20 cellular contexts compared by ENCODE assay signal in the genomic region with DNA sequence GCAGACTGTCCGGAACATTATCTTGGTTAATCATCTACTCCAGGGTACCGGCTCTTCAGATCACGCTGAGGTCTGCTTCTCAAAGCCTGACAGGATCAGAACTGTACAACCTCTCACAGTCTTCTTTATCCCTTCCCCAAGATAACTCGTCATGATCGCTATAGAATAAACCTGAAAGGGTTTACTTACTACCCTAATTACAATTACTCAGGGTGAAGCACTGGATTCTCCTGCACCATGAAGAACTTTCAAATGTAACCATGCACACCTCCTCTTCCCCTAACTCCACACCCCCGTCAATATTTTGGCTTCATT. TPM values are rescaled to one million over a fixed set of nuclear protein-coding genes. Genes with fewer than 3 reads are reported as not detected.
DNase-seq lines count a peak whose midpoint lies in the region; ATAC-seq, FAIRE-seq and TF ChIP-seq lines count a peak whose summit lies in the region.
"Had no signal": no experiment of that assay in that cellular context is flagged by ENCODE, and none has a peak within 500 bp of the region (broad histone marks: within the 10 kb centered on the region; RNA-seq: fewer than 3 reads in every experiment).

No MANE protein-coding gene starts in this region.

- H3K4me2 ChIP-seq in keratinocyte (ENCODE audit: control insufficient read depth, extremely low read depth, insufficient read depth, low read depth, low read length) (peak overlapping the region; percentile 61), trophoblast cell (ENCODE audit: low read length) (no peak overlapping the region)

- H3K4me1 ChIP-seq in BE2C (no peaks in the 10 kb centered on the region; the same call in 1 of the 2 replicates), keratinocyte (ENCODE audit: control insufficient read depth, extremely low read depth, insufficient read depth, low read length) (peaks cover 17% of the 10 kb centered on the region), trophoblast cell (ENCODE audit: control insufficient read depth in 1 of 2, insufficient read depth in 2 of 2, low read length in 2 of 2) (peaks cover 0 to 3% of the 10 kb centered on the region in 2 experiments)

- no peak overlapping the region for H2BK5ac ChIP-seq in trophoblast cell (ENCODE audit: low read depth, low read length, poor library complexity)

- H4K20me1 ChIP-seq in keratinocyte (ENCODE audit: control insufficient read depth, extremely low read depth, insufficient read depth, low read length) = no peaks in the 10 kb centered on the region

- dilution Hi-C loops in keratinocyte (cut with MboI; ENCODE audit: extremely low pct_ligation_motif_present, low sequenced_read_pairs) = no loop called here

- H2AFZ ChIP-seq in keratinocyte (ENCODE audit: control insufficient read depth, low read length) (no peak overlapping the region), trophoblast cell (ENCODE audit: insufficient read depth, low read length, poor library complexity) (no peak overlapping the region)

- H3K4me3 Mint-ChIP-seq in neural crest cell = no peak overlapping the region
- H3K4me3 Mint-ChIP-seq: HFFc6 had no signal

- peak overlapping the region; percentile 5 for H3K27ac Mint-ChIP-seq in neural crest cell (ENCODE audit: unreplicated experiment)
- H3K27ac Mint-ChIP-seq: HFFc6 had no signal

- H2BK120ac ChIP-seq in trophoblast cell (ENCODE audit: insufficient read depth, low read length, poor library complexity) = no peak overlapping the region

- no peaks in the 10 kb centered on the region for H3K79me2 ChIP-seq in keratinocyte (ENCODE audit: control insufficient read depth, insufficient read depth, low read length)
- no peaks in the 10 kb centered on the region for H3K79me2 ChIP-seq in trophoblast cell (ENCODE audit: control insufficient read depth, insufficient read depth, low read length, poor library complexity)

- H4K12ac ChIP-seq in trophoblast cell (ENCODE audit: low read depth, low read length) = no peak overlapping the region

- no peak overlapping the region for H3K23ac ChIP-seq in trophoblast cell (ENCODE audit: low read length)

- H3K9me1 ChIP-seq in keratinocyte (ENCODE audit: control insufficient read depth, extremely low read depth, insufficient read depth, low read length) = no peaks in the 10 kb centered on the region

- peaks cover 44% of the 10 kb centered on the region for H3K4me1 Mint-ChIP-seq in neural crest cell

- no peak overlapping the region; the same call in 1 of the 2 replicates for H3K4me3 ChIP-seq in BE2C (ENCODE audit: low read depth, low read length)
- H3K4me3 ChIP-seq in keratinocyte (ENCODE audit: control insufficient read depth in 2 of 3, extremely low read depth in 1 of 3, insufficient read depth in 2 of 3, low read depth in 1 of 3, low read length in 3 of 3) = no peak overlapping the region
- no peak overlapping the region for H3K4me3 ChIP-seq in trophoblast cell (ENCODE audit: low read depth, low read length)
- H3K4me3 ChIP-seq: coronary artery, thoracic aorta had no signal

- no peaks in the 10 kb centered on the region for H3K79me1 ChIP-seq in trophoblast cell (ENCODE audit: low read length)

- no peaks in the 10 kb centered on the region for H3K27me3 Mint-ChIP-seq in neural crest cell (ENCODE audit: low read depth)

- no peak overlapping the region for H3K18ac ChIP-seq in trophoblast cell (ENCODE audit: low read length)

- no peaks in the 10 kb centered on the region for H3K36me3 ChIP-seq in BE2C
- no peaks in the 10 kb centered on the region for H3K36me3 ChIP-seq in keratinocyte (ENCODE audit: control insufficient read depth in 2 of 2, extremely low read depth in 1 of 2, insufficient read depth in 2 of 2, low read length in 2 of 2)
- H3K36me3 ChIP-seq in trophoblast cell (ENCODE audit: control insufficient read depth in 1 of 2, insufficient read depth in 2 of 2, low read length in 2 of 2) = no peaks in the 10 kb centered on the region
- H3K36me3 ChIP-seq: thoracic aorta had no signal

- H2BK12ac ChIP-seq in trophoblast cell (ENCODE audit: low read length) = no peak overlapping the region

- H3K9me3 ChIP-seq in BE2C (no peaks in the 10 kb centered on the region), keratinocyte (ENCODE audit: control insufficient read depth, low read depth, low read length) (no peaks in the 10 kb centered on the region), trophoblast cell (ENCODE audit: insufficient read depth, low read depth, low read length) (no peaks in the 10 kb centered on the region)
- H3K9me3 ChIP-seq: thoracic aorta had no signal

- H4K91ac ChIP-seq in trophoblast cell (ENCODE audit: low read depth, low read length) = no peak overlapping the region

- no peaks in the 10 kb centered on the region for H3K27me3 ChIP-seq in BE2C
- peaks cover 2% of the 10 kb centered on the region for H3K27me3 ChIP-seq in keratinocyte (ENCODE audit: control insufficient read depth, extremely low read depth, insufficient read depth, low read length)
- H3K27me3 ChIP-seq in trophoblast cell (ENCODE audit: insufficient read depth, low read length) = no peaks in the 10 kb centered on the region

- no peak overlapping the region for H3K4ac ChIP-seq in trophoblast cell (ENCODE audit: low read depth, low read length)

- no peak overlapping the region for H3K14ac ChIP-seq in trophoblast cell (ENCODE audit: low read length)

- no peak for FAIRE-seq in RCC 7860 (lab: Jason Lieb, UNC)
- no peak for FAIRE-seq in keratinocyte (lab: Jason Lieb, UNC)
- FAIRE-seq: D721Med, GM19239 had no signal

- no peaks in the 10 kb centered on the region for H3K36me3 Mint-ChIP-seq in neural crest cell (ENCODE audit: low read depth)

- TF ChIP-seq CTCF in BE2C (IDR thresholded peaks at IDR 0.05; ENCODE audit: low read depth, low read length) (no peak), keratinocyte (optimal IDR thresholded peaks at IDR 0.05 in 1 of 3, IDR thresholded peaks at IDR 0.05 in 1 of 3, conservative IDR thresholded peaks at IDR 0.05 in 1 of 3; ENCODE audit: extremely low read depth in 1 of 3, insufficient read depth in 2 of 3, low read length in 3 of 3) (no peak), neural crest cell (conservative IDR thresholded peaks at IDR 0.05) (no peak)

- no peaks in the 10 kb centered on the region for H3K9me3 Mint-ChIP-seq in neural crest cell
- H3K9me3 Mint-ChIP-seq: HFFc6 had no signal

- no peak overlapping the region for H3K9ac ChIP-seq in keratinocyte (ENCODE audit: control insufficient read depth, extremely low read depth, insufficient read depth, low read length)
- no peak overlapping the region for H3K9ac ChIP-seq in trophoblast cell (ENCODE audit: low read length)

- DNase-seq in BE2C = peak; percentile 14
- peak; percentile 19 for DNase-seq in RCC 7860 (ENCODE audit: low spot score)
- no peak for DNase-seq in keratinocyte (ENCODE audit: low read depth, low spot score)
- no peak for DNase-seq in neural crest cell (ENCODE audit: low read depth, low spot score)
- DNase-seq in trophoblast cell = no peak
- no peak for DNase-seq in HPDE6-E6E7 (ENCODE audit: extremely low spot score)
- no peak for DNase-seq in mucosa of gallbladder (ENCODE audit: low spot score)
- DNase-seq: activated effector memory CD4-positive, alpha-beta T cell treated with anti-CD3 and anti-CD28 coated beads, Interleukin-2, amount 50 U/mL, for 16 hours; anterior cingulate cortex; HFFc6; midbrain; NCI-H146; NCI-H524 treated with DMSO at 0.1 percent for 48 hours; posterior cingulate gyrus had no signal

- WGBS in trophoblast cell (ENCODE audit: extremely low coverage, insufficient coverage, insufficient read length) = no CpG with 5 or more reads among the region's 6 CpGs

- no peak overlapping the region for H2AK5ac ChIP-seq in trophoblast cell (ENCODE audit: low read length)

- ATAC-seq in HG02973 (IDR thresholded peaks at IDR 0.05; ENCODE audit: unreplicated experiment) = no peak

- no peak overlapping the region for H4K8ac ChIP-seq in trophoblast cell (ENCODE audit: low read depth, low read length)

- H3K27ac ChIP-seq in keratinocyte (ENCODE audit: control insufficient read depth, insufficient read depth, low read length) = no peak overlapping the region
- no peak overlapping the region for H3K27ac ChIP-seq in trophoblast cell (ENCODE audit: low read depth, low read length)
- H3K27ac ChIP-seq: coronary artery, HL-60, thoracic aorta had no signal

RNA-seq across cellular contexts. Expression of gene TGFBR3, which starts 58.0 kb away (rescaled TPM):
- polyA plus RNA-seq in BE2C (2012; ENCODE audit: insufficient read depth, insufficient read length, low read depth) = 0.28 TPM
- polyA plus RNA-seq in keratinocyte = 0.66 to 1.2 TPM (median 0.99 TPM) in 3 replicates
- polyA plus RNA-seq in keratinocyte (2011; ENCODE audit: low read depth) = 0.81 TPM
- 0.40 and 0.62 TPM in 2 replicates for polyA plus RNA-seq in keratinocyte (2011; cell fraction: cytosol; rRNA removed)
- polyA plus RNA-seq in keratinocyte (2011; cell fraction: nucleus; rRNA removed) = 1.3 and 1.4 TPM in 2 replicates
- polyA plus RNA-seq in keratinocyte (2012; ENCODE audit: low replicate concordance) = 0.80 and 1.0 TPM in 2 replicates
- 2.9 to 5.8 TPM (median 3.9 TPM) in 3 replicates for polyA minus RNA-seq in keratinocyte
- polyA minus RNA-seq in keratinocyte (2011; cell fraction: cytosol; rRNA and poly(A)+ RNA removed) = 0.96 TPM
- 1.8 and 2.2 TPM in 2 replicates for polyA minus RNA-seq in keratinocyte (2011; cell fraction: nucleus; rRNA and poly(A)+ RNA removed)
- total RNA-seq in neural crest cell = 14.7 and 15.1 TPM in 2 replicates
- 9.6 and 9.9 TPM in 2 replicates for polyA plus RNA-seq in trophoblast cell (2013)
- 54.4 TPM for total RNA-seq in mucosa of gallbladder

Comparison
In these comparisons a context has a peak if more than half of its experiments do, and no peak if none do; other contexts are left out.
1. DNase-seq: peak in BE2C (single experiment) and RCC 7860 (single experiment); none in keratinocyte (single experiment), neural crest cell (single experiment), trophoblast cell (0 of 2), HPDE6-E6E7 (single experiment) and mucosa of gallbladder (single experiment).